Comparison of ENCODE assay signal across 21 cellular contexts in genomic region chr1:225511828-225512381, GRCh38.
"Had no signal": no experiment of that assay in that cellular context is flagged by ENCODE, and none has a peak within 500 bp of the region (broad histone marks: within the 10 kb centered on the region; RNA-seq: fewer than 3 reads in every experiment).

No MANE protein-coding gene starts in this region.

- H2AFZ ChIP-seq: parathyroid adenoma had no signal

- H3K27me3 ChIP-seq: colonic mucosa, heart left ventricle, transverse colon had no signal

- H3K4me1 Mint-ChIP-seq: stimulated activated naive B cell treated with anti-CD40 and anti-IgM and Interleukin-4, amounts not matched to agents 10 μg/mL and 1 μg/mL and 100 μg/mL, for 72 hours had no signal

- H3K27ac Mint-ChIP-seq: natural killer cell treated with Interleukin-12 subunit alpha and Interleukin-12 subunit beta and Interleukin-15 and Interleukin-18, amount 100 ng/mL, for 72 hours; stimulated activated naive B cell treated with anti-CD40 and anti-IgM and Interleukin-4, amounts not matched to agents 10 μg/mL and 1 μg/mL and 100 μg/mL, for 72 hours; stimulated activated naive CD8-positive, alpha-beta T cell treated with anti-CD3 and anti-CD28 coated beads, Interleukin-15, amount 100 ng/mL, for 72 hours had no signal

- H3K79me2 ChIP-seq: parathyroid adenoma had no signal

- DNase-seq: colonic mucosa; dermis blood vessel endothelial cell; effector CD8-positive, alpha-beta T cell; heart left ventricle; hippocampal formation; left colon; left ventricle myocardium superior; mesenchymal stem cell; midbrain; occipital lobe; stimulated activated CD4-positive, alpha-beta T cell treated with anti-CD3 and anti-CD28 coated beads, Interleukin-2, amount 100 ng/mL, for 24 hours; stimulated activated CD4-positive, alpha-beta T cell treated with anti-CD3 and anti-CD28 coated beads, Interleukin-4, amount 100 ng/mL, for 4 hours; stimulated activated naive B cell treated with anti-CD40 and anti-IgM and Interleukin-4, amounts not matched to agents 10 μg/mL and 1 μg/mL and 100 μg/mL, for 72 hours; stimulated activated naive CD8-positive, alpha-beta T cell treated with anti-CD3 and anti-CD28 coated beads, Interleukin-15, amount 100 ng/mL, for 72 hours; transverse colon had no signal

- H3K9me3 Mint-ChIP-seq: natural killer cell treated with Interleukin-12 subunit alpha and Interleukin-12 subunit beta and Interleukin-15 and Interleukin-18, amount 100 ng/mL, for 72 hours; stimulated activated naive B cell treated with anti-CD40 and anti-IgM and Interleukin-4, amounts not matched to agents 10 μg/mL and 1 μg/mL and 100 μg/mL, for 72 hours; stimulated activated naive CD8-positive, alpha-beta T cell treated with anti-CD3 and anti-CD28 coated beads, Interleukin-15, amount 100 ng/mL, for 72 hours had no signal

- H3K27me3 Mint-ChIP-seq: stimulated activated naive B cell treated with anti-CD40 and anti-IgM and Interleukin-4, amounts not matched to agents 10 μg/mL and 1 μg/mL and 100 μg/mL, for 72 hours; stimulated activated naive CD8-positive, alpha-beta T cell treated with anti-CD3 and anti-CD28 coated beads, Interleukin-15, amount 100 ng/mL, for 72 hours had no signal

- H3K4me3 ChIP-seq: colonic mucosa, heart left ventricle, lung, thoracic aorta, transverse colon had no signal

- H3K4me3 Mint-ChIP-seq: natural killer cell treated with Interleukin-12 subunit alpha and Interleukin-12 subunit beta and Interleukin-15 and Interleukin-18, amount 100 ng/mL, for 72 hours; stimulated activated naive B cell treated with anti-CD40 and anti-IgM and Interleukin-4, amounts not matched to agents 10 μg/mL and 1 μg/mL and 100 μg/mL, for 72 hours; stimulated activated naive CD8-positive, alpha-beta T cell treated with anti-CD3 and anti-CD28 coated beads, Interleukin-15, amount 100 ng/mL, for 72 hours had no signal

- ATAC-seq: esophagus mucosa; heart left ventricle; left colon; left ventricle myocardium superior; natural killer cell treated with Interleukin-12 subunit alpha and Interleukin-12 subunit beta and Interleukin-15 and Interleukin-18, amount 100 ng/mL, for 72 hours; sciatic nerve; stimulated activated naive B cell treated with anti-CD40 and anti-IgM and Interleukin-4, amounts not matched to agents 10 μg/mL and 1 μg/mL and 100 μg/mL, for 72 hours; stimulated activated naive CD8-positive, alpha-beta T cell treated with anti-CD3 and anti-CD28 coated beads, Interleukin-15, amount 100 ng/mL, for 72 hours had no signal

- H3K4me1 ChIP-seq: colonic mucosa, parathyroid adenoma had no signal

- H3K27ac ChIP-seq: colonic mucosa, heart left ventricle, parathyroid adenoma, thoracic aorta, transverse colon had no signal

- H3K36me3 Mint-ChIP-seq: natural killer cell treated with Interleukin-12 subunit alpha and Interleukin-12 subunit beta and Interleukin-15 and Interleukin-18, amount 100 ng/mL, for 72 hours had no signal

- H3K36me3 ChIP-seq: colonic mucosa, transverse colon had no signal
